ENCODE assay signal across 9 cellular contexts in genomic region chr3:49013738-49014660, GRCh38. TPM values are rescaled to one million over a fixed set of nuclear protein-coding genes. Genes with fewer than 3 reads are reported as not detected.
A peak's percentile ranks its signal among the peaks of the same experiment; 100 is the strongest.
DNase-seq lines count a peak whose midpoint lies in the region; ATAC-seq and TF ChIP-seq lines count a peak whose summit lies in the region.
"Had no signal": no experiment of that assay in that cellular context is flagged by ENCODE, and none has a peak within 500 bp of the region (broad histone marks: within the 10 kb centered on the region; RNA-seq: fewer than 3 reads in every experiment).

No MANE protein-coding gene starts in this region.

- no peak overlapping the region for H3K4me3 Mint-ChIP-seq in activated CD8-positive, alpha-beta T cell treated with anti-CD3 and anti-CD28 coated beads for 36 hours

- intact Hi-C loops in activated CD8-positive, alpha-beta T cell treated with anti-CD3 and anti-CD28 coated beads for 36 hours (cut with micrococcal nuclease) = no loop called here

- POLR2A ChIA-PET in activated CD8-positive, alpha-beta T cell treated with anti-CD3 and anti-CD28 coated beads for 36 hours (lab: Charles Lee) = interaction anchor here (0.6 to 7.9 kb wide), 6 partner anchors 10 to 159 kb away, joined by 3 to 90 read pairs (median 6); partner anchors contain the start of genes IMPDH2 and NDUFAF3

- in situ Hi-C loops in KBM-7 (cut with MboI; ENCODE audit: low pct_unique_long_range_greater_than_20kb, low sequenced_read_pairs) = no loop called here

- DNase-seq in NCI-H1417 (lab: John Stamatoyannopoulos, UW) (peak in 2 of 3 experiments; percentile 16 to 48), NCI-H1417 treated with DMSO at 0.1 percent for 48 hours (lab: John Stamatoyannopoulos, UW) (no peak), KBM-7 (peak; percentile 64), iPS-NIHi11 (ENCODE audit: low spot score) (peak; percentile 65)
- peak; percentile 67 for DNase-seq in activated CD8-positive, alpha-beta T cell treated with anti-CD3 and anti-CD28 coated beads for 36 hours
- peak; percentile 16 for DNase-seq in stimulated activated naive CD4-positive, alpha-beta T cell treated with Interleukin-2 at 50 U/mL for 16 hours (lab: John Stamatoyannopoulos, UW)

- ATAC-seq in activated CD8-positive, alpha-beta T cell treated with anti-CD3 and anti-CD28 coated beads for 36 hours = peak; percentile 51
- no peak for ATAC-seq in GM19467 (IDR thresholded peaks at IDR 0.05; ENCODE audit: unreplicated experiment)
- ATAC-seq in GM21737 (IDR thresholded peaks at IDR 0.05; ENCODE audit: unreplicated experiment) = no peak

- no peak overlapping the region for H3K27ac Mint-ChIP-seq in activated CD8-positive, alpha-beta T cell treated with anti-CD3 and anti-CD28 coated beads for 36 hours

- H3K36me3 Mint-ChIP-seq in activated CD8-positive, alpha-beta T cell treated with anti-CD3 and anti-CD28 coated beads for 36 hours (ENCODE audit: low read depth) = peaks cover 18% of the 10 kb centered on the region

- TF ChIP-seq CTCF in activated CD8-positive, alpha-beta T cell treated with anti-CD3 and anti-CD28 coated beads for 36 hours (IDR thresholded peaks at IDR 0.05) = peak; percentile 45

- peaks cover 11% of the 10 kb centered on the region for H3K4me1 Mint-ChIP-seq in activated CD8-positive, alpha-beta T cell treated with anti-CD3 and anti-CD28 coated beads for 36 hours (ENCODE audit: low read depth)

- H3K9me3 Mint-ChIP-seq in activated CD8-positive, alpha-beta T cell treated with anti-CD3 and anti-CD28 coated beads for 36 hours = no peaks in the 10 kb centered on the region
- H3K9me3 Mint-ChIP-seq: CD8-positive, alpha-beta memory T cell had no signal

- no peaks in the 10 kb centered on the region for H3K27me3 Mint-ChIP-seq in activated CD8-positive, alpha-beta T cell treated with anti-CD3 and anti-CD28 coated beads for 36 hours
- H3K27me3 Mint-ChIP-seq: CD8-positive, alpha-beta memory T cell had no signal

- CTCF ChIA-PET in activated CD8-positive, alpha-beta T cell treated with anti-CD3 and anti-CD28 coated beads for 36 hours (lab: Charles Lee) = interaction anchor here (0.5 to 8.6 kb wide), 10 partner anchors 8 to 26 kb away, joined by 3 to 78 read pairs (median 4); partner anchors contain the start of genes IMPDH2, NDUFAF3 and P4HTM

RNA-seq across cellular contexts. Expression of gene DALRD3, which starts 4.4 kb away (rescaled TPM):
- 10 to 100 TPM; 20.2 to 22.8 TPM for total RNA-seq in activated CD8-positive, alpha-beta T cell treated with anti-CD3 and anti-CD28 coated beads for 36 hours

RNA-seq across cellular contexts. Expression of gene WDR6, which starts 6.8 kb away (rescaled TPM):
- 100 to 1,000 TPM; 111 to 125 TPM for total RNA-seq in activated CD8-positive, alpha-beta T cell treated with anti-CD3 and anti-CD28 coated beads for 36 hours

RNA-seq across cellular contexts. Expression of gene NDUFAF3, which starts 7.9 kb away (rescaled TPM):
- total RNA-seq in activated CD8-positive, alpha-beta T cell treated with anti-CD3 and anti-CD28 coated beads for 36 hours = 10 to 100 TPM; 90.7 to 95.5 TPM

RNA-seq across cellular contexts. Expression of gene IMPDH2, which starts 15.2 kb away (rescaled TPM):
- 100 to 1,000 TPM; 535 to 557 TPM for total RNA-seq in activated CD8-positive, alpha-beta T cell treated with anti-CD3 and anti-CD28 coated beads for 36 hours

RNA-seq across cellular contexts. Expression of gene P4HTM, which starts 24.0 kb away (rescaled TPM):
- 10 to 100 TPM; 24.8 to 25.0 TPM for total RNA-seq in activated CD8-positive, alpha-beta T cell treated with anti-CD3 and anti-CD28 coated beads for 36 hours
